In the genomic region with DNA sequence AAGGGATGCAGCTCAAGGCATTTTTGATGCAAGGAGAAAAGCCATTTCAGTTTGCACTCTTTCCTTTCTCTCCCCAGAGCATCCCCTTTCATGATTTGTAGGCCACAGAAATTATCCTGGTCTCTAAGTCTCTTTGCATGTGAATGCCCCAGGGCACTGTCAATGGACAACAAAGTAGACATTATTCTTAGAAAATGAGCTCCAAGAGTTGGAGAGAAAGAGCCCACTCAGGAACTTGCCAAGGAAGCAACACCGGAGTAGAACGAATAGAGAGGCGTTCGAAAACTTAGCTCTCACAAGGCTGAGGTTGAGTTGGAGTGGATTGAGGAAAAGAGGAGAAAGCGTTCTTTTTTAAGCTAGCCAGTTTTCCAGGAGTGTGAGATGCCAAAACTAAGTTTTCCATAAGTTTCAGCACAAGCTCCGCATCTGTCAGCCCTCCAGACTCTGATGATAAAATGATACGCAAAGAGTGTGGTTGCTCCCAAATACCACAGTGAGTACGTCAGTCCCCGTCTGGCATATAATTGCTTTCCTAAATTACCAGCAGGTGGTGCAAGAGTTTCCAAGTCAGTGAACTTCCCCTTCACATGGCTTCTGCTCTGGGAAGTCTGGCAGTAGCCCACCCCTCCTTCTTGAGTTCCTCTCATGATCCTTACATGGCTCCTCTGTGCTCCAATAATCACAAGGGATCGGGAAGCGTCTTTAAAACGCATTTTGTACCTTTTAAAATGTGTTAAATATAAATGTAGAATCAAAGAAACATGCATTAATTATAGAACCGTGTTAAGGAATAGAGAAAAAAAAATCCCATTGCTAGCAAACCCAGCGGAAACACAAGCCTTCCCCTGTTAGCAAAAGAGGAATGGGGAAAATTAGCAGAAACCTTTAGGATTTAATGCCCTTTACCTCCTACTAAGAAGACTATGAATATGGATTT, we compare ENCODE assay signal across 8 cellular contexts.
DNase-seq lines count a peak whose midpoint lies in the region; ATAC-seq and TF ChIP-seq lines count a peak whose summit lies in the region.

No MANE protein-coding gene starts in this region.

- TF ChIP-seq CTCF in kidney epithelial cell (IDR thresholded peaks at IDR 0.05; ENCODE audit: insufficient read depth, low read length, poor library complexity, severe bottlenecking) = peak; percentile 68
- TF ChIP-seq CTCF in tibial artery (IDR thresholded peaks at IDR 0.05) = peak; percentile 9 to 18

- DNase-seq in Caki2 (ENCODE audit: low read depth) (peak; percentile 48), HS-5 (ENCODE audit: low read depth) (peak; percentile 44), NOMO-1 treated with DMSO at 0.1 percent for 48 hours (lab: John Stamatoyannopoulos, UW; ENCODE audit: unreplicated experiment) (peak; percentile 49), cerebellar cortex (ENCODE audit: low spot score) (peak; percentile 35), kidney epithelial cell (ENCODE audit: low read depth) (peak; percentile 43), tibial artery (no peak)

- H3K4me1 ChIP-seq in tibial artery = no peaks in the 10 kb centered on the region

- H3K27ac ChIP-seq in tibial artery = no peak overlapping the region

- H3K27me3 ChIP-seq in kidney epithelial cell (ENCODE audit: control insufficient read depth, insufficient read depth, low read length) (no peaks in the 10 kb centered on the region), tibial artery (no peaks in the 10 kb centered on the region)

- H3K9me3 ChIP-seq in tibial artery = no peaks in the 10 kb centered on the region

- no peak overlapping the region for H3K4me3 ChIP-seq in kidney epithelial cell (ENCODE audit: low read depth, low read length)
- no peak overlapping the region for H3K4me3 ChIP-seq in tibial artery

- intact Hi-C loops in tibial artery (cut with DNase I; ENCODE audit: low total_unique reads) = no loop called here

- in situ Hi-C loops in Caki2 (cut with HindIII; ENCODE audit: low pct_unique_long_range_greater_than_20kb, low sequenced_read_pairs) = no loop called here

- no peaks in the 10 kb centered on the region for H3K36me3 ChIP-seq in kidney epithelial cell (ENCODE audit: control insufficient read depth, insufficient read depth, low read length)
- no peaks in the 10 kb centered on the region for H3K36me3 ChIP-seq in tibial artery

- ATAC-seq in GM19035 (IDR thresholded peaks at IDR 0.05; ENCODE audit: unreplicated experiment) (peak; percentile 69), HG03139 (IDR thresholded peaks at IDR 0.05; ENCODE audit: unreplicated experiment) (no peak)

Comparison
In these comparisons a context has a peak if more than half of its experiments do, and no peak if none do; other contexts are left out.
1. DNase-seq: peak in Caki2 (single experiment), HS-5 (single experiment), NOMO-1 treated with DMSO at 0.1 percent for 48 hours (single experiment), cerebellar cortex (single experiment) and kidney epithelial cell (single experiment); none in tibial artery (0 of 2).